14 cellular contexts compared by ENCODE assay signal in genomic region chr12:59077153-59077930, GRCh38.
DNase-seq lines count a peak whose midpoint lies in the region; ATAC-seq and TF ChIP-seq lines count a peak whose summit lies in the region.
"Had no signal": no experiment of that assay in that cellular context is flagged by ENCODE, and none has a peak within 500 bp of the region (broad histone marks: within the 10 kb centered on the region; RNA-seq: fewer than 3 reads in every experiment).

No MANE protein-coding gene starts in this region.

- H2BK120ac ChIP-seq in mesenchymal stem cell (ENCODE audit: low read depth, low read length): no peak overlapping the region

- WGBS in mesenchymal stem cell: 29% methylated on average over 2 of the region's 5 CpGs
- 48 to 58% methylated on average over 5 of the region's 5 CpGs for WGBS in thyroid gland, 2 donors

- H3K79me1 ChIP-seq in mesenchymal stem cell (replicated peaks; ENCODE audit: low read length, poor library complexity, severe bottlenecking): no peaks in the 10 kb centered on the region

- BruUV-seq in OCI-LY7 (replicated peaks; lab: Mats Ljungman, UMichigan): no TSS peak

- no peak overlapping the region for H2BK15ac ChIP-seq in mesenchymal stem cell (ENCODE audit: low read depth, poor library complexity, severe bottlenecking)

- POLR2A ChIA-PET in OCI-LY7 (lab: Charles Lee): interaction anchor here (0.5 kb wide), 1 partner anchor 506 kb away, joined by 5 read pairs; no protein-coding TSS in a partner anchor

- H3K9ac ChIP-seq in mesenchymal stem cell (ENCODE audit: low read length): no peak overlapping the region

- no peaks in the 10 kb centered on the region for H3K9me3 ChIP-seq in mesenchymal stem cell (ENCODE audit: control insufficient read depth, low read length)
- no peaks in the 10 kb centered on the region for H3K9me3 ChIP-seq in thyroid gland
- H3K9me3 ChIP-seq in OCI-LY7 (ENCODE audit: low read length): no peaks in the 10 kb centered on the region
- H3K9me3 ChIP-seq: thoracic aorta had no signal

- H3K4ac ChIP-seq in mesenchymal stem cell (ENCODE audit: low read depth in 1 of 2, low read length in 2 of 2): no peak overlapping the region

- H4K8ac ChIP-seq in mesenchymal stem cell (ENCODE audit: low read length): no peak overlapping the region

- TF ChIP-seq CTCF in thyroid gland (IDR thresholded peaks at IDR 0.05) (no peak), OCI-LY7 (conservative IDR thresholded peaks at IDR 0.05; ENCODE audit: low read length) (no peak)

- H2BK5ac ChIP-seq in mesenchymal stem cell (ENCODE audit: low read depth, low read length, poor library complexity, severe bottlenecking): no peak overlapping the region

- peak; percentile 22 for DNase-seq in DMS153 (lab: John Stamatoyannopoulos, UW)
- no peak for DNase-seq in DMS153 treated with DMSO at 0.1 percent for 48 hours (lab: John Stamatoyannopoulos, UW; ENCODE audit: unreplicated experiment)
- DNase-seq in dedifferentiated amniotic fluid mesenchymal stem cell (ENCODE audit: extremely low spot score): peak; percentile 39
- peak; percentile 60 for DNase-seq in mesenchymal stem cell
- peak; percentile 27 to 45 for DNase-seq in thyroid gland
- DNase-seq in OCI-LY7 (ENCODE audit: low spot score): no peak
- DNase-seq: activated naive CD4-positive, alpha-beta T cell treated with anti-CD3 and anti-CD28 coated beads, Interleukin-2, amount 50 U/mL, for 16 hours; glutamatergic neuron; HFFc6; NCI-H1436 had no signal

- no peak overlapping the region for H2BK12ac ChIP-seq in mesenchymal stem cell (ENCODE audit: low read length in 2 of 2)

- ATAC-seq in HG02840 (IDR thresholded peaks at IDR 0.05; ENCODE audit: low FRiP score, unreplicated experiment): no peak
- no peak for ATAC-seq in GM21367 (IDR thresholded peaks at IDR 0.05; ENCODE audit: unreplicated experiment)
- ATAC-seq: natural killer cell treated with Interleukin-12 subunit alpha and Interleukin-12 subunit beta and Interleukin-15 and Interleukin-18, amount 100 ng/mL, for 72 hours had no signal

- no peak overlapping the region for H3K4me3 ChIP-seq in mesenchymal stem cell (ENCODE audit: insufficient read depth in 1 of 2, low read depth in 1 of 2, low read length in 2 of 2)
- no peak overlapping the region for H3K4me3 ChIP-seq in thyroid gland (replicated peaks in 1 of 3)
- H3K4me3 ChIP-seq in OCI-LY7 (ENCODE audit: low read depth, low read length, poor library complexity, severe bottlenecking): no peak overlapping the region
- H3K4me3 ChIP-seq: thoracic aorta had no signal

- H3K27me3 ChIP-seq in mesenchymal stem cell (ENCODE audit: control insufficient read depth in 1 of 2, insufficient read depth in 1 of 2, low read length in 2 of 2): no peaks in the 10 kb centered on the region
- no peaks in the 10 kb centered on the region for H3K27me3 ChIP-seq in thyroid gland

- no peak overlapping the region for H2AK5ac ChIP-seq in mesenchymal stem cell (ENCODE audit: low read length, severe bottlenecking)

- no peak overlapping the region for H3K23ac ChIP-seq in mesenchymal stem cell (ENCODE audit: low read length in 2 of 2)

- no peaks in the 10 kb centered on the region for H3K4me1 ChIP-seq in mesenchymal stem cell (ENCODE audit: control insufficient read depth, insufficient read depth, low read depth, low read length)
- H3K4me1 ChIP-seq in thyroid gland: peaks cover 43 to 52% of the 10 kb centered on the region in 2 donors
- no peaks in the 10 kb centered on the region for H3K4me1 ChIP-seq in OCI-LY7 (ENCODE audit: insufficient read depth, low read length, poor library complexity, severe bottlenecking)

- TF ChIP-seq POLR2A in thyroid gland (IDR thresholded peaks at IDR 0.05): no peak

- CTCF ChIA-PET in OCI-LY7 (lab: Charles Lee; ENCODE audit: unreplicated experiment): no interaction called here

- H3K36me3 ChIP-seq in mesenchymal stem cell (ENCODE audit: control insufficient read depth in 1 of 2, insufficient read depth in 2 of 2, low read depth in 1 of 2, low read length in 2 of 2) (no peaks in the 10 kb centered on the region), thyroid gland (no peaks in the 10 kb centered on the region), OCI-LY7 (ENCODE audit: insufficient read depth, low read length) (no peaks in the 10 kb centered on the region)
- H3K36me3 ChIP-seq: thoracic aorta had no signal

- no peak overlapping the region for H3K27ac ChIP-seq in mesenchymal stem cell (ENCODE audit: low read length, poor library complexity, severe bottlenecking)
- H3K27ac ChIP-seq in thyroid gland: peak overlapping the region; percentile 13 to 66 (median 60)
- H3K27ac ChIP-seq in OCI-LY7 (ENCODE audit: low read depth, low read length, poor library complexity, severe bottlenecking): no peak overlapping the region
- H3K27ac ChIP-seq: thoracic aorta had no signal

- H2AFZ ChIP-seq in mesenchymal stem cell (ENCODE audit: low read depth, low read length) (no peak overlapping the region), OCI-LY7 (ENCODE audit: low read length) (no peak overlapping the region)

- no peak overlapping the region for H3K18ac ChIP-seq in mesenchymal stem cell (ENCODE audit: low read depth in 1 of 2, low read length in 2 of 2)

- no peak overlapping the region for H3K14ac ChIP-seq in mesenchymal stem cell (ENCODE audit: low read length in 2 of 2)

- H3K4me2 ChIP-seq in mesenchymal stem cell (ENCODE audit: low read length, poor library complexity, severe bottlenecking): no peak overlapping the region
- H3K4me2 ChIP-seq in OCI-LY7 (ENCODE audit: low read length): no peak overlapping the region

- no peaks in the 10 kb centered on the region for H3K79me2 ChIP-seq in OCI-LY7 (ENCODE audit: insufficient read depth, low read depth, low read length)

- H4K91ac ChIP-seq in mesenchymal stem cell (ENCODE audit: low read length): no peak overlapping the region

- no peaks in the 10 kb centered on the region for H3K9me2 ChIP-seq in OCI-LY7 (ENCODE audit: insufficient read depth, low read length)

- intact Hi-C loops in thyroid gland (cut with DNase I) (no loop called here), OCI-LY7 (cut with micrococcal nuclease; ENCODE audit: unreplicated experiment) (no loop called here)

- no peaks in the 10 kb centered on the region for H4K20me1 ChIP-seq in OCI-LY7 (ENCODE audit: insufficient read depth, low read length)

Comparison
In these comparisons a context has a peak if more than half of its experiments do, and no peak if none do; other contexts are left out.
1. DNase-seq: peak in DMS153 (single experiment), dedifferentiated amniotic fluid mesenchymal stem cell (single experiment), mesenchymal stem cell (single experiment) and thyroid gland (2 of 2); none in DMS153 treated with DMSO at 0.1 percent for 48 hours (single experiment) and OCI-LY7 (single experiment).
2. H3K27ac ChIP-seq: peak in thyroid gland (3 of 3); none in mesenchymal stem cell (single experiment) and OCI-LY7 (single experiment).